ENCODE assay signal across 19 cellular contexts in the genomic region with DNA sequence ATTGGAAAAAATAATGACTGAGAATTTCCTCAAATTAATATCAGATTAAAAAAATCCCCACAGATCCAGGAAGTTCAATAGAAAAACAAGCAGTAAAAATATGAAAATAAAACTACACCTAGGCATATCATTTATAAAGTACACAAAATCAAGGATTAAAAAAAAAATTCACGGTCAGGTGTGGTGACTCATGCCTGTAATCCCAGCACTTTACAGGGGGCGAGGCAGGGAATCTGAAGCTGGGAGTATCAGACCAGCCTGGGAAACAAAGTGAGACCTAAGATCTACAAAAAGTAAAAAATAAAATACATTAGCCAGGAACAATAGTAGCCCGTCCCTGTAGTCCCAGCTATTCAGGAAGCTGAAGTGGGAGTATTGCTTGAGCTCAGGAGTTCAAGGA.
DNase-seq lines count a peak whose midpoint lies in the region; ATAC-seq and TF ChIP-seq lines count a peak whose summit lies in the region.
"Had no signal": no experiment of that assay in that cellular context is flagged by ENCODE, and none has a peak within 500 bp of the region (broad histone marks: within the 10 kb centered on the region; RNA-seq: fewer than 3 reads in every experiment).

No MANE protein-coding gene starts in this region.

- no peak for ATAC-seq in GM21619 (IDR thresholded peaks at IDR 0.05; ENCODE audit: unreplicated experiment)
- ATAC-seq in HG03565 (IDR thresholded peaks at IDR 0.05; ENCODE audit: unreplicated experiment): no peak
- ATAC-seq: A549 had no signal

- H3K4me3 Mint-ChIP-seq in Calu3 (ENCODE audit: low read depth, unreplicated experiment) (no peak overlapping the region), endodermal cell (no peak overlapping the region)
- H3K4me3 Mint-ChIP-seq: B cell; CD4-positive, alpha-beta T cell; CD8-positive, alpha-beta memory T cell had no signal

- CTCF ChIA-PET in Calu3 (lab: Charles Lee): no interaction called here

- no peaks in the 10 kb centered on the region for H3K27me3 ChIP-seq in endodermal cell (ENCODE audit: control insufficient read depth, insufficient read depth, low read length, poor library complexity, severe bottlenecking)
- H3K27me3 ChIP-seq: BLaER1 treated with 17β-estradiol and CSF1 and Interleukin-3, amounts not matched to agents 10 nM and 100 nM had no signal

- no peaks in the 10 kb centered on the region for H3K27me3 Mint-ChIP-seq in Calu3 (ENCODE audit: unreplicated experiment)
- H3K27me3 Mint-ChIP-seq in endodermal cell (ENCODE audit: insufficient read depth): no peaks in the 10 kb centered on the region
- H3K27me3 Mint-ChIP-seq: B cell had no signal

- H3K4me1 Mint-ChIP-seq in Calu3 (ENCODE audit: low read depth, unreplicated experiment) (no peaks in the 10 kb centered on the region), endodermal cell (peaks cover 4% of the 10 kb centered on the region)
- H3K4me1 Mint-ChIP-seq: CD8-positive, alpha-beta memory T cell had no signal

- H3K36me3 Mint-ChIP-seq in Calu3 (ENCODE audit: insufficient read depth, unreplicated experiment) (no peaks in the 10 kb centered on the region), endodermal cell (ENCODE audit: low read depth) (no peaks in the 10 kb centered on the region)
- H3K36me3 Mint-ChIP-seq: CD8-positive, alpha-beta memory T cell had no signal

- H3K9me3 ChIP-seq in endodermal cell (ENCODE audit: control insufficient read depth, low read length): no peaks in the 10 kb centered on the region
- H3K9me3 ChIP-seq: A549; BLaER1 treated with 17β-estradiol and CSF1 and Interleukin-3, amounts not matched to agents 10 nM and 100 nM had no signal

- H3K27ac Mint-ChIP-seq in Calu3 (ENCODE audit: unreplicated experiment): peak overlapping the region; percentile 4
- H3K27ac Mint-ChIP-seq in endodermal cell: no peak overlapping the region
- H3K27ac Mint-ChIP-seq: B cell; CD4-positive, alpha-beta T cell; CD8-positive, alpha-beta memory T cell had no signal

- BruUV-seq in Calu3 (replicated peaks; lab: Mats Ljungman, UMichigan): no TSS peak

- no peaks in the 10 kb centered on the region for H3K4me1 ChIP-seq in endodermal cell (ENCODE audit: control insufficient read depth, insufficient read depth, low read length)
- H3K4me1 ChIP-seq: A549 had no signal

- H3K4me3 ChIP-seq in endodermal cell (ENCODE audit: low read length): no peak overlapping the region
- H3K4me3 ChIP-seq: A549; BLaER1 treated with 17β-estradiol and CSF1 and Interleukin-3, amounts not matched to agents 10 nM and 100 nM had no signal

- H3K9me3 Mint-ChIP-seq in Calu3 (ENCODE audit: low read depth, unreplicated experiment) (no peaks in the 10 kb centered on the region), endodermal cell (no peaks in the 10 kb centered on the region)
- H3K9me3 Mint-ChIP-seq: CD4-positive, alpha-beta T cell; CD8-positive, alpha-beta memory T cell had no signal

- DNase-seq in Calu3 (no peak), M059J (ENCODE audit: low read depth) (peak; percentile 12), dermis blood vessel endothelial cell (peak; percentile 16), endodermal cell (peak; percentile 53), LoVo (ENCODE audit: low spot score) (no peak), islet precursor cell (no peak)
- DNase-seq: AML-193; CD4-positive, alpha-beta T cell; CD8-positive, alpha-beta memory T cell; COR-L47; DMS79 treated with DMSO at 0.1 percent for 48 hours; GF-D8 had no signal

- WGBS in endodermal cell (ENCODE audit: insufficient coverage in 1 of 2, insufficient read length in 1 of 2), 2 experiments: 88 to 89% methylated on average over 3 of the region's 3 CpGs

- H3K27ac ChIP-seq in endodermal cell (ENCODE audit: low read depth, low read length): no peak overlapping the region
- H3K27ac ChIP-seq: 22Rv1; A549; BLaER1 treated with 17β-estradiol and CSF1 and Interleukin-3, amounts not matched to agents 10 nM and 100 nM; C4-2B had no signal

- no peak overlapping the region for H3K9ac ChIP-seq in endodermal cell (ENCODE audit: extremely low read depth, low read length, poor library complexity, severe bottlenecking)
- H3K9ac ChIP-seq: BLaER1 treated with 17β-estradiol and CSF1 and Interleukin-3, amounts not matched to agents 10 nM and 100 nM had no signal

- TF ChIP-seq CTCF in Calu3 (IDR thresholded peaks at IDR 0.05; ENCODE audit: unreplicated experiment): no peak
- no peak for TF ChIP-seq CTCF in endodermal cell (conservative IDR thresholded peaks at IDR 0.05)

- intact Hi-C loops in Calu3 (cut with micrococcal nuclease; ENCODE audit: unreplicated experiment): no loop called here

- H3K36me3 ChIP-seq in endodermal cell (ENCODE audit: control insufficient read depth, insufficient read depth, low read length): no peaks in the 10 kb centered on the region
- H3K36me3 ChIP-seq: BLaER1 treated with 17β-estradiol and CSF1 and Interleukin-3, amounts not matched to agents 10 nM and 100 nM had no signal

Comparison
In these comparisons a context has a peak if more than half of its experiments do, and no peak if none do; other contexts are left out.
1. DNase-seq: peak in M059J (single experiment), dermis blood vessel endothelial cell (single experiment) and endodermal cell (single experiment); none in Calu3 (single experiment), LoVo (single experiment) and islet precursor cell (single experiment).